In the genomic region with DNA sequence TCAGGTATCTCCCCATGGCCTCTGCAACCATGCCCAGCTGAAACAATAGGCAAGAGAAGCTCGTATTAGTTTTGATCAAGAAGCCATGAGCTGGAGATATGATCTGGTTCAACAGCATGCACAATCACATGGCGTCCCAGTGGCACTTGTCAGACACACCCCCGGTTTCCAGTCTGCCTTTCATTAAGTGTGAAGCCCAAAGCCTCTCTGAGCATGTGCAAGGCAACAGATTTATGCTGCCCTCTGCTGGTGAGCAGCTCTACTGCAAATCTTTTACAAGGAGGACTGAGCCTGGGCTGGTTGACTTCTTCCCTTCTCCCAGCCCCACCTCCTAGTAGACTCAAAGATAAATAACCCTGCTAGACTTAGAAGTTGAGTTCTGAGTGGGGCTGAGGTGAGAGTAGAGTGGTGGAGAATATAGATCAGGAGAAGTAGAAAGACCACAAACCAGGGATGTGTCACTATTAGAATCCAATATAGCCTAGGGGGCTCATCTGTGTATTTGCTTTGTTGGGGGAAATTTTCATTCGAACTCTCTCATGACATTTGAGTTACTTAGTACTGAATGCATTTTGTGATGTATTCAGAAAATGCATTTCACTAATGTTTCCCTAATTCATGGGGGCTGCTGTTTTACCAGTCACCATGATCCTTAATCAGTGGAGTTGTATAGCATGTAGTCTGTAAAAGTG, we compare ENCODE assay signal across 9 cellular contexts. TPM values are rescaled to one million over a fixed set of nuclear protein-coding genes. Genes with fewer than 3 reads are reported as not detected.
A peak's percentile ranks its signal among the peaks of the same experiment; 100 is the strongest.
DNase-seq lines count a peak whose midpoint lies in the region; ATAC-seq and FAIRE-seq lines count a peak whose summit lies in the region.
"Had no signal": no experiment of that assay in that cellular context is flagged by ENCODE, and none has a peak within 500 bp of the region (broad histone marks: within the 10 kb centered on the region; RNA-seq: fewer than 3 reads in every experiment).

No MANE protein-coding gene starts in this region.

- peak; percentile 66 to 98 (median 89) for DNase-seq in NCI-H1417 (lab: John Stamatoyannopoulos, UW)
- DNase-seq in NCI-H1417 treated with DMSO at 0.1 percent for 48 hours (lab: John Stamatoyannopoulos, UW): no peak
- DNase-seq in NCI-H128 (lab: John Stamatoyannopoulos, UW; ENCODE audit: unreplicated experiment): peak; percentile 96
- peak; percentile 30 to 61 for DNase-seq in SW 1271 (lab: John Stamatoyannopoulos, UW)
- DNase-seq in amniotic epithelial cell (ENCODE audit: low read depth): peak; percentile 61
- DNase-seq in hepatic stellate cell (ENCODE audit: low spot score): peak; percentile 33
- peak; percentile 84 for DNase-seq in small intestine

- H3K4me1 ChIP-seq in small intestine (ENCODE audit: control insufficient read depth in 2 of 2, insufficient read depth in 1 of 2, low read depth in 1 of 2, low read length in 1 of 2): no peaks in the 10 kb centered on the region

- no peak overlapping the region for H3K27ac ChIP-seq in small intestine (ENCODE audit: low read depth in 1 of 2, low read length in 1 of 2)

- H3K36me3 ChIP-seq in small intestine (ENCODE audit: control insufficient read depth in 2 of 2, insufficient read depth in 2 of 2, low read length in 2 of 2): no peaks in the 10 kb centered on the region

- FAIRE-seq in small intestine (lab: Jason Lieb, UNC): no peak
- FAIRE-seq: A204.1 had no signal

- H3K27me3 ChIP-seq in small intestine (ENCODE audit: control insufficient read depth in 2 of 2, insufficient read depth in 2 of 2, low read length in 2 of 2): no peaks in the 10 kb centered on the region

- no peaks in the 10 kb centered on the region for H3K9me3 ChIP-seq in small intestine (ENCODE audit: control insufficient read depth, low read depth)

- H3K4me3 ChIP-seq in small intestine (ENCODE audit: low read depth in 1 of 2, low read length in 2 of 2): no peak overlapping the region

- peak; percentile 90 for ATAC-seq in HG02763 (IDR thresholded peaks at IDR 0.05; ENCODE audit: unreplicated experiment)

- WGBS in small intestine, 3 donors: 19 to 26% (median 25%) methylated on average over 4 of the region's 4 CpGs

RNA-seq across cellular contexts. Expression of gene MBIP, which starts 53.7 kb away (rescaled TPM):
- 10 to 100 TPM; 12.9 to 24.6 (median 19.5) TPM for polyA plus RNA-seq in small intestine
